2 cellular contexts compared by ENCODE assay signal in the genomic region with DNA sequence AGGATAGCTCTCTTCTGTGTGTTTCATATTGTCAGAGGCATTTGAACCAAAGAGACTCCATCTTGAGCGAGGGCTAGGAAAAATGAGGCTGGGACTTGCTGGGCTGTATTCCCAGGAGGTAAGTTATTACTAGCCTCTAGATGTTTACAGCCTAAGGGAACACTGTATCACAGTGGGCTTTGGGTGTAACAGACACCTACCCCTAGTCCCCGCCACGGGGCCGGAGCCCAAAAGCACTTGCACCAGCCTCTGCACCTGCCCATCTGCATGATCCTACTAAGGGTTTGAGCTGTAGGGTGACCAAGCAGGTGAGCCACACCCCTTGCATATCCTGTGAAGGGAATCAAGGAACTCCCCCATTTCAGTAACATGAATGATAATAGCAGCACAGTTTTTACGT.
TF ChIP-seq lines count a peak whose summit lies in the region.

No MANE protein-coding gene starts in this region.

TF ChIP-seq in GM23338, 12 proteins besides CTCF, POLR2A, EP300 and RAD21 (continued from another document):
- TF ChIP-seq, protein P1, sequence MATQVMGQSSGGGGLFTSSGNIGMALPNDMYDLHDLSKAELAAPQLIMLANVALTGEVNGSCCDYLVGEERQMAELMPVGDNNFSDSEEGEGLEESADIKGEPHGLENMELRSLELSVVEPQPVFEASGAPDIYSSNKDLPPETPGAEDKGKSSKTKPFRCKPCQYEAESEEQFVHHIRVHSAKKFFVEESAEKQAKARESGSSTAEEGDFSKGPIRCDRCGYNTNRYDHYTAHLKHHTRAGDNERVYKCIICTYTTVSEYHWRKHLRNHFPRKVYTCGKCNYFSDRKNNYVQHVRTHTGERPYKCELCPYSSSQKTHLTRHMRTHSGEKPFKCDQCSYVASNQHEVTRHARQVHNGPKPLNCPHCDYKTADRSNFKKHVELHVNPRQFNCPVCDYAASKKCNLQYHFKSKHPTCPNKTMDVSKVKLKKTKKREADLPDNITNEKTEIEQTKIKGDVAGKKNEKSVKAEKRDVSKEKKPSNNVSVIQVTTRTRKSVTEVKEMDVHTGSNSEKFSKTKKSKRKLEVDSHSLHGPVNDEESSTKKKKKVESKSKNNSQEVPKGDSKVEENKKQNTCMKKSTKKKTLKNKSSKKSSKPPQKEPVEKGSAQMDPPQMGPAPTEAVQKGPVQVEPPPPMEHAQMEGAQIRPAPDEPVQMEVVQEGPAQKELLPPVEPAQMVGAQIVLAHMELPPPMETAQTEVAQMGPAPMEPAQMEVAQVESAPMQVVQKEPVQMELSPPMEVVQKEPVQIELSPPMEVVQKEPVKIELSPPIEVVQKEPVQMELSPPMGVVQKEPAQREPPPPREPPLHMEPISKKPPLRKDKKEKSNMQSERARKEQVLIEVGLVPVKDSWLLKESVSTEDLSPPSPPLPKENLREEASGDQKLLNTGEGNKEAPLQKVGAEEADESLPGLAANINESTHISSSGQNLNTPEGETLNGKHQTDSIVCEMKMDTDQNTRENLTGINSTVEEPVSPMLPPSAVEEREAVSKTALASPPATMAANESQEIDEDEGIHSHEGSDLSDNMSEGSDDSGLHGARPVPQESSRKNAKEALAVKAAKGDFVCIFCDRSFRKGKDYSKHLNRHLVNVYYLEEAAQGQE (IDR thresholded peaks at IDR 0.05; ENCODE audit: unreplicated experiment), result no peak
- TF ChIP-seq NANOG (IDR thresholded peaks at IDR 0.05; ENCODE audit: borderline replicate concordance) (peak; percentile 66; the same call in 1 of the 2 replicates), POLR2AphosphoS5 (IDR thresholded peaks at IDR 0.05; ENCODE audit: low read depth) (peak; percentile 79), EZH2 (IDR thresholded peaks at IDR 0.05; ENCODE audit: low read depth, unreplicated experiment) (no peak), CREB1 (CRISPR knock-in tag; IDR thresholded peaks at IDR 0.05; ENCODE audit: low read depth) (no peak), ZNF331 (CRISPR knock-in tag; IDR thresholded peaks at IDR 0.05; ENCODE audit: low read depth) (no peak), ZNF462 (CRISPR knock-in tag; IDR thresholded peaks at IDR 0.05) (peak; percentile 70), EZH2phosphoT487 (IDR thresholded peaks at IDR 0.05; ENCODE audit: unreplicated experiment) (no peak), JUNB (IDR thresholded peaks at IDR 0.05; ENCODE audit: unreplicated experiment) (no peak)

TF ChIP-seq in WTC11, 78 proteins besides CTCF, POLR2A, EP300 and RAD21 (continued from another document and continues in another):
- TF ChIP-seq, protein P2, sequence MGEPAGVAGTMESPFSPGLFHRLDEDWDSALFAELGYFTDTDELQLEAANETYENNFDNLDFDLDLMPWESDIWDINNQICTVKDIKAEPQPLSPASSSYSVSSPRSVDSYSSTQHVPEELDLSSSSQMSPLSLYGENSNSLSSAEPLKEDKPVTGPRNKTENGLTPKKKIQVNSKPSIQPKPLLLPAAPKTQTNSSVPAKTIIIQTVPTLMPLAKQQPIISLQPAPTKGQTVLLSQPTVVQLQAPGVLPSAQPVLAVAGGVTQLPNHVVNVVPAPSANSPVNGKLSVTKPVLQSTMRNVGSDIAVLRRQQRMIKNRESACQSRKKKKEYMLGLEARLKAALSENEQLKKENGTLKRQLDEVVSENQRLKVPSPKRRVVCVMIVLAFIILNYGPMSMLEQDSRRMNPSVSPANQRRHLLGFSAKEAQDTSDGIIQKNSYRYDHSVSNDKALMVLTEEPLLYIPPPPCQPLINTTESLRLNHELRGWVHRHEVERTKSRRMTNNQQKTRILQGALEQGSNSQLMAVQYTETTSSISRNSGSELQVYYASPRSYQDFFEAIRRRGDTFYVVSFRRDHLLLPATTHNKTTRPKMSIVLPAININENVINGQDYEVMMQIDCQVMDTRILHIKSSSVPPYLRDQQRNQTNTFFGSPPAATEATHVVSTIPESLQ (CRISPR knock-in tag; IDR thresholded peaks at IDR 0.05), result no peak
- TF ChIP-seq SP1 (CRISPR knock-in tag; conservative IDR thresholded peaks at IDR 0.05), result peak; percentile 39; the same call in 1 of the 2 replicates
- no peak for TF ChIP-seq USF1 (CRISPR knock-in tag; IDR thresholded peaks at IDR 0.05)
- peak; percentile 83 for TF ChIP-seq ZNF423 (CRISPR knock-in tag; IDR thresholded peaks at IDR 0.05)
- no peak for TF ChIP-seq ZNF512 (CRISPR knock-in tag; IDR thresholded peaks at IDR 0.05; ENCODE audit: borderline replicate concordance)
- no peak for TF ChIP-seq ZNF281 (CRISPR knock-in tag; IDR thresholded peaks at IDR 0.05)
- TF ChIP-seq, protein P3, sequence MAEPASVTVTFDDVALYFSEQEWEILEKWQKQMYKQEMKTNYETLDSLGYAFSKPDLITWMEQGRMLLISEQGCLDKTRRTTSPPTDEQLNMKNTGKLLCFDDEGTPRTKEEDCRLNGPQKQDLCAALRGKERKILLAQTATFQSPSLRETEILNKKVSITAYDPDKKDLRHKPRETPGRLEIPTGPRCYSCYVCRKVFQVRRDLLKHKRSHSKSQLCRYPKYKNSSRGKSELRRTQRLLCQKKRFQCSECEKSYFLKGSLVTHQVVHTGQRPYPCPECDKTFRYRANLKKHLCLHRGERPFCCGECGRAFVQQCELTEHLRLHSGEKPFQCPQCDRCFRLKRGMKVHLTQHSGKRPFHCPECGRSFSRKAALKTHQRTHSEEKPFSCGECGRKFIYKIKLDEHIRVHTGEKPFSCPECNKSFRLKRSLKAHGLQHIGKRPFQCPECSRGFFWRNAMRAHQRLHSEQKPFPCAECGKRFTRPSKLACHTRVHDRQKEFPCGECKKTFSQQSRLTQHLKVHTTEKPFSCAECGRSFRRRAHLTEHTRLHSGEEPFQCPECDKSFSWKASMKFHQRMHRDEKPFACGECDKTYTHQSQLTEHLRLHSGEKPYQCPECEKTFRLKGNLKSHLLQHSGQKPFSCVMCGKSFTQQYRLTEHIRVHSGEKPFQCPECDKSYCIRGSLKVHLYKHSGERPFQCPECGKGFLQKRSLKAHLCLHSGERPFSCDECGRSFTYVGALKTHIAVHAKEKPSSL (CRISPR knock-in tag; conservative IDR thresholded peaks at IDR 0.05), result 0 out of 2 replicates have a peak, but pooled peaks have one; percentile 32
- no peak for TF ChIP-seq IRF2 (CRISPR knock-in tag; IDR thresholded peaks at IDR 0.05; ENCODE audit: borderline replicate concordance, low read depth)
- TF ChIP-seq, protein P4, sequence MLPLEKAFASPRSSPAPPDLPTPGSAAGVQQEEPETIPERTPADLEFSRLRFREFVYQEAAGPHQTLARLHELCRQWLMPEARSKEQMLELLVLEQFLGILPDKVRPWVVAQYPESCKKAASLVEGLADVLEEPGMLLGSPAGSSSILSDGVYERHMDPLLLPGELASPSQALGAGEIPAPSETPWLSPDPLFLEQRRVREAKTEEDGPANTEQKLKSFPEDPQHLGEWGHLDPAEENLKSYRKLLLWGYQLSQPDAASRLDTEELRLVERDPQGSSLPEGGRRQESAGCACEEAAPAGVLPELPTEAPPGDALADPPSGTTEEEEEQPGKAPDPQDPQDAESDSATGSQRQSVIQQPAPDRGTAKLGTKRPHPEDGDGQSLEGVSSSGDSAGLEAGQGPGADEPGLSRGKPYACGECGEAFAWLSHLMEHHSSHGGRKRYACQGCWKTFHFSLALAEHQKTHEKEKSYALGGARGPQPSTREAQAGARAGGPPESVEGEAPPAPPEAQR (CRISPR knock-in tag; IDR thresholded peaks at IDR 0.05), result peak; percentile 96
- peak; percentile 67; the same call in 1 of the 2 replicates for TF ChIP-seq ZBTB21 (CRISPR knock-in tag; IDR thresholded peaks at IDR 0.05; ENCODE audit: borderline replicate concordance)
- peak; percentile 90; the same call in 1 of the 2 replicates for TF ChIP-seq ZNF416 (CRISPR knock-in tag; IDR thresholded peaks at IDR 0.05)
- TF ChIP-seq MAX (CRISPR knock-in tag; IDR thresholded peaks at IDR 0.05), result peak; percentile 41; the same call in 1 of the 2 replicates
- TF ChIP-seq, protein P5, sequence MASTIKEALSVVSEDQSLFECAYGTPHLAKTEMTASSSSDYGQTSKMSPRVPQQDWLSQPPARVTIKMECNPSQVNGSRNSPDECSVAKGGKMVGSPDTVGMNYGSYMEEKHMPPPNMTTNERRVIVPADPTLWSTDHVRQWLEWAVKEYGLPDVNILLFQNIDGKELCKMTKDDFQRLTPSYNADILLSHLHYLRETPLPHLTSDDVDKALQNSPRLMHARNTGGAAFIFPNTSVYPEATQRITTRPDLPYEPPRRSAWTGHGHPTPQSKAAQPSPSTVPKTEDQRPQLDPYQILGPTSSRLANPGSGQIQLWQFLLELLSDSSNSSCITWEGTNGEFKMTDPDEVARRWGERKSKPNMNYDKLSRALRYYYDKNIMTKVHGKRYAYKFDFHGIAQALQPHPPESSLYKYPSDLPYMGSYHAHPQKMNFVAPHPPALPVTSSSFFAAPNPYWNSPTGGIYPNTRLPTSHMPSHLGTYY (CRISPR knock-in tag; IDR thresholded peaks at IDR 0.05), result no peak
- TF ChIP-seq, protein P6, sequence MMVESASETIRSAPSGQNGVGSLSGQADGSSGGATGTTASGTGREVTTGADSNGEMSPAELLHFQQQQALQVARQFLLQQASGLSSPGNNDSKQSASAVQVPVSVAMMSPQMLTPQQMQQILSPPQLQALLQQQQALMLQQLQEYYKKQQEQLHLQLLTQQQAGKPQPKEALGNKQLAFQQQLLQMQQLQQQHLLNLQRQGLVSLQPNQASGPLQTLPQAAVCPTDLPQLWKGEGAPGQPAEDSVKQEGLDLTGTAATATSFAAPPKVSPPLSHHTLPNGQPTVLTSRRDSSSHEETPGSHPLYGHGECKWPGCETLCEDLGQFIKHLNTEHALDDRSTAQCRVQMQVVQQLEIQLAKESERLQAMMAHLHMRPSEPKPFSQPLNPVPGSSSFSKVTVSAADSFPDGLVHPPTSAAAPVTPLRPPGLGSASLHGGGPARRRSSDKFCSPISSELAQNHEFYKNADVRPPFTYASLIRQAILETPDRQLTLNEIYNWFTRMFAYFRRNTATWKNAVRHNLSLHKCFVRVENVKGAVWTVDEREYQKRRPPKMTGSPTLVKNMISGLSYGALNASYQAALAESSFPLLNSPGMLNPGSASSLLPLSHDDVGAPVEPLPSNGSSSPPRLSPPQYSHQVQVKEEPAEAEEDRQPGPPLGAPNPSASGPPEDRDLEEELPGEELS (CRISPR knock-in tag; IDR thresholded peaks at IDR 0.05), result peak; percentile 31; the same call in 1 of the 2 replicates
- no peak; the same call in 1 of the 2 replicates for TF ChIP-seq EMX1 (CRISPR knock-in tag; IDR thresholded peaks at IDR 0.05)
- peak; percentile 95 for TF ChIP-seq ZNF396 (CRISPR knock-in tag; IDR thresholded peaks at IDR 0.05; ENCODE audit: borderline replicate concordance)
- TF ChIP-seq, protein P7, sequence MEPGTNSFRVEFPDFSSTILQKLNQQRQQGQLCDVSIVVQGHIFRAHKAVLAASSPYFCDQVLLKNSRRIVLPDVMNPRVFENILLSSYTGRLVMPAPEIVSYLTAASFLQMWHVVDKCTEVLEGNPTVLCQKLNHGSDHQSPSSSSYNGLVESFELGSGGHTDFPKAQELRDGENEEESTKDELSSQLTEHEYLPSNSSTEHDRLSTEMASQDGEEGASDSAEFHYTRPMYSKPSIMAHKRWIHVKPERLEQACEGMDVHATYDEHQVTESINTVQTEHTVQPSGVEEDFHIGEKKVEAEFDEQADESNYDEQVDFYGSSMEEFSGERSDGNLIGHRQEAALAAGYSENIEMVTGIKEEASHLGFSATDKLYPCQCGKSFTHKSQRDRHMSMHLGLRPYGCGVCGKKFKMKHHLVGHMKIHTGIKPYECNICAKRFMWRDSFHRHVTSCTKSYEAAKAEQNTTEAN (CRISPR knock-in tag; IDR thresholded peaks at IDR 0.05), result no peak
- no peak for TF ChIP-seq TEAD4 (CRISPR knock-in tag; IDR thresholded peaks at IDR 0.05)
- peak; percentile 90; the same call in 1 of the 2 replicates for TF ChIP-seq MXD4 (CRISPR knock-in tag; IDR thresholded peaks at IDR 0.05; ENCODE audit: borderline replicate concordance)
- no peak for TF ChIP-seq KAT7 (CRISPR knock-in tag; IDR thresholded peaks at IDR 0.05; ENCODE audit: borderline replicate concordance)
- no peak for TF ChIP-seq FOXK1 (CRISPR knock-in tag; IDR thresholded peaks at IDR 0.05)
- no peak for TF ChIP-seq NR2C2 (CRISPR knock-in tag; IDR thresholded peaks at IDR 0.05)
- TF ChIP-seq JUN (CRISPR knock-in tag; IDR thresholded peaks at IDR 0.05), result no peak
- 0 out of 2 replicates have a peak, but pooled peaks have one; percentile 46 for TF ChIP-seq ZNF671 (CRISPR knock-in tag; IDR thresholded peaks at IDR 0.05)
- TF ChIP-seq, protein P8, sequence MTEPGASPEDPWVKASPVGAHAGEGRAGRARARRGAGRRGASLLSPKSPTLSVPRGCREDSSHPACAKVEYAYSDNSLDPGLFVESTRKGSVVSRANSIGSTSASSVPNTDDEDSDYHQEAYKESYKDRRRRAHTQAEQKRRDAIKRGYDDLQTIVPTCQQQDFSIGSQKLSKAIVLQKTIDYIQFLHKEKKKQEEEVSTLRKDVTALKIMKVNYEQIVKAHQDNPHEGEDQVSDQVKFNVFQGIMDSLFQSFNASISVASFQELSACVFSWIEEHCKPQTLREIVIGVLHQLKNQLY (CRISPR knock-in tag; IDR thresholded peaks at IDR 0.05), result no peak
- peak; percentile 84; the same call in 1 of the 2 replicates for TF ChIP-seq TEAD1 (CRISPR knock-in tag; IDR thresholded peaks at IDR 0.05)
